20 cellular contexts compared by ENCODE assay signal in the genomic region with DNA sequence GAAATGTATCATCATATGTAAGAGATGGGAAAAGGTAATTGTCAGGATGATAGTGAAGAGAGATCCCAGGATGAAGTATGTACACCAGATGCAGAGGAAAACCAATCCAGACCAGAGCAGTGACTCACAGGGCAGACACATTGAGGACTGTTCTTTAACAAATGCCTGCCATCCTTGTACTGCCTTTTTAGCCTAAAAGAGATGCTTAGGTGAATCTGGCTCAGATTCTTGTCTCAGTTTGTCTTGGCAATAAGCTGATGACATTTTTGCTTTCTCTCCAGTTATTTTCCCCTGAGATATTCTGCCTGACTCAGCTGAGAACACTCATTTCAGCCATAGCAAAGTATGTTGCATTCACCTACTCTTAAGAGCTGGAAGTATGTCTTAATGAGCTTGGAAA.
"Had no signal": no experiment of that assay in that cellular context is flagged by ENCODE, and none has a peak within 500 bp of the region (broad histone marks: within the 10 kb centered on the region; RNA-seq: fewer than 3 reads in every experiment).

No MANE protein-coding gene starts in this region.

- H3K9ac ChIP-seq: neural progenitor cell, parathyroid adenoma had no signal

- H3K27ac ChIP-seq: esophagus squamous epithelium, gastrocnemius medialis, neural progenitor cell, parathyroid adenoma, right atrium auricular region, testis, tibial nerve, upper lobe of left lung, uterus had no signal

- H3K79me2 ChIP-seq: parathyroid adenoma had no signal

- H3K36me3 ChIP-seq: esophagus squamous epithelium, gastrocnemius medialis, neural progenitor cell, right atrium auricular region, tibial nerve, upper lobe of left lung, uterus had no signal

- H3K4me1 ChIP-seq: esophagus squamous epithelium, gastrocnemius medialis, neural progenitor cell, parathyroid adenoma, right atrium auricular region, testis, tibial nerve, upper lobe of left lung, uterus had no signal

- H3K4me2 ChIP-seq: neural progenitor cell had no signal

- H3K27me3 ChIP-seq: esophagus squamous epithelium, gastrocnemius medialis, neural progenitor cell, right atrium auricular region, testis, tibial nerve, upper lobe of left lung, uterus had no signal

- H3K4me3 ChIP-seq: esophagus squamous epithelium, gastrocnemius medialis, lung, neural progenitor cell, right atrium auricular region, testis, tibial nerve, upper lobe of left lung, uterus had no signal

- H2AFZ ChIP-seq: neural progenitor cell, parathyroid adenoma had no signal

- H3K9me3 ChIP-seq: esophagus squamous epithelium, gastrocnemius medialis, testis, upper lobe of left lung, uterus had no signal

- DNase-seq: cortex of kidney; effector memory CD8-positive, alpha-beta T cell; erythroblast; esophagus squamous epithelium; gastrocnemius medialis; head of caudate nucleus; kidney; naive thymus-derived CD4-positive, alpha-beta T cell; stimulated activated CD4-positive, alpha-beta T cell treated with anti-CD3 and anti-CD28 coated beads, Interleukin-2, amount 100 ng/mL, for 24 hours; stimulated activated CD4-positive, alpha-beta T cell treated with anti-CD3 and anti-CD28 coated beads, Interleukin-4, amount 100 ng/mL, for 4 hours; stimulated activated naive CD8-positive, alpha-beta T cell treated with anti-CD3 and anti-CD28 coated beads, Interleukin-15, Interleukin-2, amounts not matched to agents 100 U/mL and 50 U/mL, for 24 hours; substantia nigra; testis; upper lobe of left lung; uterus had no signal
